ENCODE assay signal across 25 cellular contexts in the genomic region with DNA sequence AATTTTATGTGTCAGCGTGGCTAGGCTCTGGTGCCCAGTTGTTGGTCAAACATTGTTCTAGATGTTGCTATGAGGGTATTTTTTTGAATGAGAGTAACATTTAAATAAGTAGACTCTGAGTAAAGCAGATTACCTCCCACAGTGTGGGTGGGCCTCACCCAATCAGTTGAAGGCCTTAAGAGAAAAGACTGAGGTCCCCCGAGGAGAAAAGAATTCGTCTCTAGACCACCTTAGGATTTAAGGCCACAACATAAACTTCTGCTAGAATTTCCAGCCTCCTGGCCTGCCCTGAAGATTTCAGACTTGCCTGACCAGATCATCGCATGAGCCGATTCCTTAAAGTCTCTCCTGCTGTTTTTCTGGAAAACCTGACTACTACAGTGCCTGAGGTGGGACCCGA. TPM values are rescaled to one million over a fixed set of nuclear protein-coding genes. Genes with fewer than 3 reads are reported as not detected.
DNase-seq lines count a peak whose midpoint lies in the region; FAIRE-seq and TF ChIP-seq lines count a peak whose summit lies in the region.
"Had no signal": no experiment of that assay in that cellular context is flagged by ENCODE, and none has a peak within 500 bp of the region (broad histone marks: within the 10 kb centered on the region; RNA-seq: fewer than 3 reads in every experiment).

No MANE protein-coding gene starts in this region.

- H4K91ac ChIP-seq in H1 (replicated peaks; ENCODE audit: insufficient read length, low read length): no peak overlapping the region

- CTCF ChIA-PET in H1 (lab: Charles Lee; ENCODE audit: partially characterized antibody): interaction anchor here (2.2 kb wide), 1 partner anchor 50 kb away, joined by 12 read pairs; no protein-coding TSS in a partner anchor

- peak overlapping the region; percentile 40 for H3K27ac Mint-ChIP-seq in activated T-cell treated with anti-CD3 and anti-CD28 coated beads, Interleukin-2, amount 50 U/mL, for 24 hours

- no peak overlapping the region for H3K18ac ChIP-seq in H1 (ENCODE audit: extremely low read depth, low read length)

- no peak overlapping the region for H3K14ac ChIP-seq in H1 (ENCODE audit: insufficient read length)

- no peak overlapping the region for H2BK120ac ChIP-seq in H1 (replicated peaks; ENCODE audit: low read depth, low read length)

- no peak overlapping the region for H2AK5ac ChIP-seq in H1 (ENCODE audit: low read depth, low read length)

- no peak for FAIRE-seq in H1 (lab: Jason Lieb, UNC)
- FAIRE-seq: GM12892, H54, HTR-8/SVneo had no signal

- no peak overlapping the region for H2BK5ac ChIP-seq in H1 (ENCODE audit: low read depth, low read length)

- no peaks in the 10 kb centered on the region for H4K20me1 ChIP-seq in OCI-LY3 (ENCODE audit: insufficient read depth, low read length)
- peaks cover 0 to 1% of the 10 kb centered on the region in 2 experiments for H4K20me1 ChIP-seq in H1 (replicated peaks in 1 of 2; ENCODE audit: control insufficient read depth in 1 of 2, insufficient read depth in 2 of 2, low read length in 2 of 2)
- H4K20me1 ChIP-seq: BLaER1 treated with 17β-estradiol and CSF1 and Interleukin-3, amounts not matched to agents 10 nM and 100 nM had no signal

- H3K4me3 ChIP-seq in OCI-LY3 (ENCODE audit: low read length) (no peak overlapping the region), H1 (ENCODE audit: extremely low read depth in 1 of 4, insufficient read depth in 2 of 4, low read depth in 3 of 4, low read length in 4 of 4) (no peak overlapping the region), adrenal gland (no peak overlapping the region)
- H3K4me3 ChIP-seq: BLaER1 treated with 17β-estradiol and CSF1 and Interleukin-3, amounts not matched to agents 10 nM and 100 nM had no signal

- TF ChIP-seq RAD21 in H1 (IDR thresholded peaks at IDR 0.05 in 1 of 2, conservative IDR thresholded peaks at IDR 0.05 in 1 of 2; ENCODE audit: low read depth in 2 of 2, low read length in 2 of 2): no peak

- no peak overlapping the region for H3K56ac ChIP-seq in H1 (replicated peaks; ENCODE audit: insufficient read length, low read depth, low read length)

- no peak overlapping the region for H2BK20ac ChIP-seq in H1 (ENCODE audit: low read length)

- no peak for TF ChIP-seq POLR2A in H1 (IDR thresholded peaks at IDR 0.05; ENCODE audit: control extremely low read depth in 1 of 2, low read depth in 2 of 2, low read length in 2 of 2)
- TF ChIP-seq POLR2A in adrenal gland (IDR thresholded peaks at IDR 0.05): no peak

- no peak for DNase-seq in activated T-cell treated with anti-CD3 and anti-CD28 coated beads, Interleukin-2, amount 50 U/mL, for 24 hours
- DNase-seq in activated T-cell treated with anti-CD3 and anti-CD28 coated beads, Interleukin-2, amount 50 U/mL, for 1 hour: no peak
- no peak for DNase-seq in H1 (ENCODE audit: low read depth in 1 of 2, low spot score in 2 of 2)
- DNase-seq in NCI-H510A (lab: John Stamatoyannopoulos, UW): no peak
- no peak for DNase-seq in AG08395 (ENCODE audit: low spot score)
- no peak for DNase-seq in adrenal gland
- DNase-seq: Calu3; CD8-positive, alpha-beta T cell; DMS79 treated with DMSO at 0.1 percent for 48 hours; GF-D8; KBM-7; MV-4-11; NCI-H1105; NCI-H1436 treated with DMSO at 0.1 percent for 48 hours; NCI-H1930; NCI-H2107; NCI-H524 treated with DMSO at 0.1 percent for 48 hours; NCI-H774; PC-3; SK-N-SH had no signal

- intact Hi-C loops in adrenal gland (cut with DNase I): no loop called here

- H3K9me3 ChIP-seq in OCI-LY3 (ENCODE audit: insufficient read depth, low read length): no peaks in the 10 kb centered on the region
- H3K9me3 ChIP-seq in H1 (ENCODE audit: insufficient read depth in 2 of 2, low read depth in 1 of 2, low read length in 1 of 2): no peaks in the 10 kb centered on the region
- H3K9me3 ChIP-seq in adrenal gland (replicated peaks in 1 of 3): no peaks in the 10 kb centered on the region
- H3K9me3 ChIP-seq: BLaER1 treated with 17β-estradiol and CSF1 and Interleukin-3, amounts not matched to agents 10 nM and 100 nM; SK-N-SH had no signal

- H3K4me1 ChIP-seq in OCI-LY3 (ENCODE audit: low read length) (peaks cover 33% of the 10 kb centered on the region), H1 (replicated peaks in 1 of 4; ENCODE audit: control insufficient read depth in 3 of 4, insufficient read depth in 4 of 4, low read length in 3 of 4) (no peaks in the 10 kb centered on the region), adrenal gland (replicated peaks in 1 of 2) (no peaks in the 10 kb centered on the region)

- no peak overlapping the region for H3K4ac ChIP-seq in H1 (replicated peaks; ENCODE audit: insufficient read length, low read depth, low read length)

- no peaks in the 10 kb centered on the region; the same call in 1 of the 2 replicates for H3K23me2 ChIP-seq in H1 (ENCODE audit: low read depth, low read length)

- H4K8ac ChIP-seq in H1 (ENCODE audit: extremely low read depth, insufficient read depth, low read length): no peak overlapping the region

- no peak overlapping the region for H2BK15ac ChIP-seq in H1 (ENCODE audit: low read length)

- no peak overlapping the region; the same call in 1 of the 2 replicates for H3K9ac ChIP-seq in OCI-LY3 (ENCODE audit: low read length)
- H3K9ac ChIP-seq in H1 (replicated peaks in 1 of 4; ENCODE audit: extremely low read depth in 1 of 4, low read depth in 3 of 4, low read length in 3 of 4): no peak overlapping the region
- H3K9ac ChIP-seq: SK-N-SH had no signal

- POLR2A ChIA-PET in H1 (lab: Charles Lee; ENCODE audit: partially characterized antibody): no interaction called here

- no peak overlapping the region for H4K5ac ChIP-seq in H1 (ENCODE audit: insufficient read length, low read depth, low read length)

- H3K27me3 Mint-ChIP-seq in activated T-cell treated with anti-CD3 and anti-CD28 coated beads, Interleukin-2, amount 50 U/mL, for 24 hours: no peaks in the 10 kb centered on the region

- peak overlapping the region; percentile 92 for H3K27ac ChIP-seq in OCI-LY3 (ENCODE audit: low read length)
- H3K27ac ChIP-seq in H1 (ENCODE audit: low read depth, low read length): no peak overlapping the region
- H3K27ac ChIP-seq in adrenal gland: no peak overlapping the region

- H3K27me3 ChIP-seq in OCI-LY3 (ENCODE audit: low read depth, low read length) (no peaks in the 10 kb centered on the region), H1 (replicated peaks in 1 of 4; ENCODE audit: control insufficient read depth in 3 of 4, extremely low read depth in 1 of 4, insufficient read depth in 3 of 4, low read length in 3 of 4) (no peaks in the 10 kb centered on the region), adrenal gland (no peaks in the 10 kb centered on the region)
- H3K27me3 ChIP-seq: BLaER1 treated with 17β-estradiol and CSF1 and Interleukin-3, amounts not matched to agents 10 nM and 100 nM had no signal

- H3K9me3 Mint-ChIP-seq in activated T-cell treated with anti-CD3 and anti-CD28 coated beads, Interleukin-2, amount 50 U/mL, for 24 hours: no peaks in the 10 kb centered on the region
- H3K9me3 Mint-ChIP-seq: CD8-positive, alpha-beta T cell had no signal

- peaks cover 50% of the 10 kb centered on the region for H3K4me1 Mint-ChIP-seq in activated T-cell treated with anti-CD3 and anti-CD28 coated beads, Interleukin-2, amount 50 U/mL, for 24 hours (ENCODE audit: low read depth)

- TF ChIP-seq CTCF in OCI-LY3 (IDR thresholded peaks at IDR 0.05; ENCODE audit: low read depth, low read length) (no peak), H1 (IDR thresholded peaks at IDR 0.05; ENCODE audit: control extremely low read depth in 1 of 3, insufficient read depth in 1 of 3, low read depth in 1 of 3, low read length in 3 of 3) (no peak), adrenal gland (IDR thresholded peaks at IDR 0.05) (no peak)

- H3K79me1 ChIP-seq in H1 (ENCODE audit: low read depth, low read length): no peaks in the 10 kb centered on the region

- H3K4me3 Mint-ChIP-seq in activated T-cell treated with anti-CD3 and anti-CD28 coated beads, Interleukin-2, amount 50 U/mL, for 24 hours: no peak overlapping the region
- H3K4me3 Mint-ChIP-seq: CD8-positive, alpha-beta T cell had no signal

- H2BK12ac ChIP-seq in H1 (ENCODE audit: low read depth, low read length): no peak overlapping the region

- H3K4me2 ChIP-seq in OCI-LY3 (ENCODE audit: low read length) (no peak overlapping the region), H1 (ENCODE audit: insufficient read depth in 1 of 2, low read depth in 2 of 2, low read length in 2 of 2) (no peak overlapping the region)
- H3K4me2 ChIP-seq: SK-N-SH had no signal

- no peak for TF ChIP-seq EP300 in H1 (IDR thresholded peaks at IDR 0.05; ENCODE audit: borderline replicate concordance in 1 of 2, low read depth in 2 of 2, low read length in 2 of 2)

- H3K36me3 ChIP-seq in OCI-LY3 (replicated peaks; ENCODE audit: low read depth, low read length) (no peaks in the 10 kb centered on the region), H1 (ENCODE audit: control insufficient read depth in 2 of 4, insufficient read depth in 4 of 4, low read length in 3 of 4) (no peaks in the 10 kb centered on the region), adrenal gland (replicated peaks in 1 of 2) (no peaks in the 10 kb centered on the region)
- H3K36me3 ChIP-seq: BLaER1 treated with 17β-estradiol and CSF1 and Interleukin-3, amounts not matched to agents 10 nM and 100 nM had no signal

- WGBS in H1 (ENCODE audit: extremely low coverage in 1 of 2, insufficient coverage in 1 of 2, insufficient read length in 1 of 2, insufficient replicate concordance in 2 of 2, low coverage in 1 of 2, low lambda C conversion rate in 2 of 2, missing lambda C conversion rate in 1 of 2), 2 experiments: 94% methylated on average over 6 of the region's 6 CpGs; no CpG with 5 or more reads in 1 of the 2 experiments
- WGBS in adrenal gland, 4 donors: 88 to 94% (median 90%) methylated on average over 3 to 6 of the region's 6 CpGs

- no peak overlapping the region for H3K23ac ChIP-seq in H1 (ENCODE audit: insufficient read length)

- H3K36me3 Mint-ChIP-seq in activated T-cell treated with anti-CD3 and anti-CD28 coated beads, Interleukin-2, amount 50 U/mL, for 24 hours (ENCODE audit: low read depth): no peaks in the 10 kb centered on the region
- H3K36me3 Mint-ChIP-seq: CD8-positive, alpha-beta T cell had no signal

- H3K79me2 ChIP-seq in OCI-LY3 (ENCODE audit: low read length) (no peaks in the 10 kb centered on the region), H1 (ENCODE audit: control insufficient read depth in 1 of 2, insufficient read depth in 2 of 2, low read length in 2 of 2) (no peaks in the 10 kb centered on the region)

- no peak overlapping the region for H2AFZ ChIP-seq in OCI-LY3 (ENCODE audit: low read depth, low read length)
- no peak overlapping the region for H2AFZ ChIP-seq in H1 (ENCODE audit: low read length)

RNA-seq across cellular contexts. Expression of a gene that starts 45.1 kb away (rescaled TPM):
- total RNA-seq in H1 (2021; fragmentation: NEBNext Ultra II Directional; extraction: Animal tissue kit (Norgen Biotek cat#: 25700)): not detected in 2 replicates
- polyA plus RNA-seq in H1 (2011; rRNA removed): 0.06 TPM in 1 of 2 replicates, not detected in the other
- 0.10 TPM for polyA plus RNA-seq in H1 (2011; cell fraction: cytosol; rRNA removed)
- not detected for polyA plus RNA-seq in H1 (2011; cell fraction: nucleus; rRNA removed)
- polyA plus RNA-seq in H1 (2012, experiment 1 of 2): 0.18 TPM in 1 of 4 replicates, not detected in the others
- polyA plus RNA-seq in H1 (2012, experiment 2 of 2): not detected
- polyA plus RNA-seq in H1 (2013, experiment 1 of 2): not detected
- polyA plus RNA-seq in H1 (2013, experiment 2 of 2): 0.04 TPM
- not detected in 2 replicates for polyA minus RNA-seq in H1 (2011; rRNA and poly(A)+ RNA removed)
- not detected for polyA minus RNA-seq in H1 (2011; cell fraction: cytosol; rRNA and poly(A)+ RNA removed)
- polyA minus RNA-seq in H1 (2011; cell fraction: nucleus; rRNA and poly(A)+ RNA removed): not detected
- total RNA-seq in adrenal gland: 100 to 1,000 TPM in 5 of 8 donors, 10 to 100 TPM in 3; 43.4 to 156 (median 113) TPM
- 100 to 1,000 TPM in 1 of 3 donors, 10 to 100 TPM in 2; 31.6 to 125 (median 38.5) TPM for polyA plus RNA-seq in adrenal gland
- total RNA-seq: Calu3 had no signal

RNA-seq across cellular contexts. Expression of a gene that starts 54.2 kb away (rescaled TPM):
- 34.1 and 34.6 TPM in 2 replicates for total RNA-seq in H1 (2021; fragmentation: NEBNext Ultra II Directional; extraction: Animal tissue kit (Norgen Biotek cat#: 25700))
- 13.4 and 17.3 TPM in 2 replicates for polyA plus RNA-seq in H1 (2011; rRNA removed)
- polyA plus RNA-seq in H1 (2011; cell fraction: cytosol; rRNA removed): 24.5 TPM
- polyA plus RNA-seq in H1 (2011; cell fraction: nucleus; rRNA removed): 12.4 TPM
- polyA plus RNA-seq in H1 (2012, experiment 1 of 2): 20.9 to 34.3 TPM (median 23.8 TPM) in 4 replicates
- 6.5 TPM for polyA plus RNA-seq in H1 (2012, experiment 2 of 2)
- 25.4 TPM for polyA plus RNA-seq in H1 (2013, experiment 1 of 2)
- 24.7 TPM for polyA plus RNA-seq in H1 (2013, experiment 2 of 2)
- 14.1 and 21.6 TPM in 2 replicates for polyA minus RNA-seq in H1 (2011; rRNA and poly(A)+ RNA removed)
- 18.6 TPM for polyA minus RNA-seq in H1 (2011; cell fraction: cytosol; rRNA and poly(A)+ RNA removed)
- 16.0 TPM for polyA minus RNA-seq in H1 (2011; cell fraction: nucleus; rRNA and poly(A)+ RNA removed)
- total RNA-seq in adrenal gland: 10 to 100 TPM; 28.4 to 76.2 (median 41.0) TPM
- polyA plus RNA-seq in adrenal gland: 10 to 100 TPM; 15.1 to 60.4 (median 16.2) TPM

Comparison
In these comparisons a context has a peak if more than half of its experiments do, and no peak if none do; other contexts are left out.
1. RNA of a gene that starts 45.1 kb away (total RNA-seq): 43.4 to 156 TPM in adrenal gland; not detected in H1; every median in the first group is over 10 times any median in the second.